ENCODE assay signal across 4 cellular contexts in the genomic region with DNA sequence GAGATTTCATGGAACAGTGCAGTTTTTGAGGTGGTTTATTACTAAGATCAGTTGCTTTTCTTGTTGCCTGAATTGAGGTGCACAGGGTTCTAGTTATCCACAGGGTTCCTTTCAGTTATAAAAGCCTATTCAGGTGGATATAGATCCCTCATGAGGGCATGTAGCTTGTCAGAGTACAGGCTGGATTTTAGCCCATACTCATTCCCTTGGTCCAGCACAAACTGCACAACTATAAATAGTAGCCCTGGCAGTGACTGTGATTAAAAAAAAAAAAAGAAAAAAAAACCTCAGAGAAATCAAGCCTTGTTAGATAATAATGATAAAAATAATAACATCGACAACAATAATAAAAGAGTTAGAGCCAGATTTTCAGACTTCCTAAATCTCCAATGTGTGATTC.
"Had no signal": no experiment of that assay in that cellular context is flagged by ENCODE, and none has a peak within 500 bp of the region (broad histone marks: within the 10 kb centered on the region; RNA-seq: fewer than 3 reads in every experiment).

No MANE protein-coding gene starts in this region.

- H3K4me1 Mint-ChIP-seq: H9 had no signal

- H3K9me3 Mint-ChIP-seq: H9 had no signal

- DNase-seq: H9, HCEC 1CT, IMR-90 had no signal

- H3K27ac Mint-ChIP-seq: H9 had no signal

- H3K4me3 ChIP-seq: K562 had no signal

- H3K4me3 Mint-ChIP-seq: H9 had no signal

- ATAC-seq: K562 had no signal
